24 cellular contexts compared by ENCODE assay signal in the genomic region with DNA sequence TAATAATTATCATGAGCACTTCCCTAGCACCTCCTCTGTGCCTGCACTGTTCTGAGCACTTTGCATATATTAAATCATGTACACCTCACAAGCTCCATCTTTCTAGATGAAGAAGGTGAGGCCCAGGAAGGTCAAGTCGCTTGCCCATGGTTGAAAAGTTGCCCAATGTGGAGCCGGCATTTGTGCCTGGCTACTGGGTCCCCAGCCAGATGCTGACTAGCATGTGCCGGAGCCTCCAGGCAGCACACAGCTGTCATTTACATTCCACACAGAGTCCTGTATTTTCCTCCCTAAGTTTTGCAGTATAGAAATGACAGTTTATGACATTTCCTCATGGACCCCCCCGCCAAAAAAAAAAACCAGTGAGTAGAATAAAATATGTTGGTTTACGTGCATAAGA.
"Had no signal": no experiment of that assay in that cellular context is flagged by ENCODE, and none has a peak within 500 bp of the region (broad histone marks: within the 10 kb centered on the region; RNA-seq: fewer than 3 reads in every experiment).

No MANE protein-coding gene starts in this region.

- H3K36me3 ChIP-seq: WERI-Rb-1 had no signal

- H3K4me3 Mint-ChIP-seq: activated CD4-positive, alpha-beta T cell treated with anti-CD3 and anti-CD28 coated beads, Interleukin-2, amount 10 ng/mL, durations not matched to agents 7 days and 5 days; activated CD8-positive, alpha-beta memory T cell treated with anti-CD3 and anti-CD28 coated beads, Interleukin-2, amount 10 ng/mL, durations not matched to agents 7 days and 5 days; activated CD8-positive, alpha-beta T cell treated with anti-CD3 and anti-CD28 coated beads for 36 hours; central memory CD8-positive, alpha-beta T cell; effector memory CD8-positive, alpha-beta T cell; natural killer cell treated with Interleukin-12 subunit alpha and Interleukin-12 subunit beta and Interleukin-15 and Interleukin-18, amount 100 ng/mL, for 72 hours; stimulated activated naive B cell treated with anti-CD40 and anti-IgM and Interleukin-4, amounts not matched to agents 10 μg/mL and 1 μg/mL and 100 μg/mL, for 72 hours; T-cell; T-helper 2 cell treated with Interferon-gamma antibody and Interleukin-4, amounts not matched to agents 5 μg/mL and 100 μg/mL, for 36 hours had no signal

- H3K27ac Mint-ChIP-seq: activated CD4-positive, alpha-beta T cell treated with anti-CD3 and anti-CD28 coated beads, Interleukin-2, amount 10 ng/mL, durations not matched to agents 7 days and 5 days; activated CD8-positive, alpha-beta memory T cell treated with anti-CD3 and anti-CD28 coated beads, Interleukin-2, amount 10 ng/mL, durations not matched to agents 7 days and 5 days; activated CD8-positive, alpha-beta T cell treated with anti-CD3 and anti-CD28 coated beads for 36 hours; activated naive CD4-positive, alpha-beta T cell treated with anti-CD3 and anti-CD28 coated beads, Interleukin-2, amount 50 U/mL, for 72 hours; effector memory CD8-positive, alpha-beta T cell; natural killer cell treated with Interleukin-12 subunit alpha and Interleukin-12 subunit beta and Interleukin-15 and Interleukin-18, amount 100 ng/mL, for 72 hours; T-cell had no signal

- H3K9me3 ChIP-seq: ascending aorta, right lobe of liver, vagina had no signal

- DNase-seq: activated CD4-positive, alpha-beta T cell treated with anti-CD3 and anti-CD28 coated beads, Interleukin-2, amount 10 ng/mL, durations not matched to agents 7 days and 5 days; activated CD4-positive, CD25-positive, alpha-beta regulatory T cell treated with anti-CD3 and anti-CD28 coated beads, Interleukin-2, amount 50 U/mL, for 72 hours; activated CD8-positive, alpha-beta memory T cell treated with anti-CD3 and anti-CD28 coated beads, Interleukin-2, amount 10 ng/mL, durations not matched to agents 7 days and 5 days; activated CD8-positive, alpha-beta T cell treated with anti-CD3 and anti-CD28 coated beads for 36 hours; activated gamma-delta T cell treated with Interleukin-2 at 50 U/mL for 16 hours; activated T-cell treated with anti-CD3 and anti-CD28 coated beads for 4 hours; dorsolateral prefrontal cortex; effector memory CD8-positive, alpha-beta T cell; kidney; right lobe of liver; small intestine; stimulated activated CD4-positive, alpha-beta T cell treated with anti-CD3 and anti-CD28 coated beads, Interleukin-2, amount 100 ng/mL, for 24 hours; stimulated activated naive B cell treated with anti-CD40 and anti-IgM and Interleukin-4, amounts not matched to agents 10 μg/mL and 1 μg/mL and 100 μg/mL, for 72 hours; T-cell; trophoblast cell; WERI-Rb-1 had no signal

- H3K9me3 Mint-ChIP-seq: activated CD4-positive, alpha-beta T cell treated with anti-CD3 and anti-CD28 coated beads, Interleukin-2, amount 10 ng/mL, durations not matched to agents 7 days and 5 days; activated CD8-positive, alpha-beta T cell treated with anti-CD3 and anti-CD28 coated beads for 36 hours; activated naive CD4-positive, alpha-beta T cell treated with anti-CD3 and anti-CD28 coated beads, Interleukin-2, amount 50 U/mL, for 72 hours; central memory CD8-positive, alpha-beta T cell; effector memory CD8-positive, alpha-beta T cell; natural killer cell treated with Interleukin-12 subunit alpha and Interleukin-12 subunit beta and Interleukin-15 and Interleukin-18, amount 100 ng/mL, for 72 hours; T-cell; T-helper 2 cell treated with Interferon-gamma antibody and Interleukin-4, amounts not matched to agents 5 μg/mL and 100 μg/mL, for 36 hours had no signal

- H3K4me3 ChIP-seq: ascending aorta, dorsolateral prefrontal cortex, lung, right lobe of liver, vagina had no signal

- H3K27me3 Mint-ChIP-seq: activated CD4-positive, alpha-beta T cell treated with anti-CD3 and anti-CD28 coated beads, Interleukin-2, amount 10 ng/mL, durations not matched to agents 7 days and 5 days; activated CD8-positive, alpha-beta memory T cell treated with anti-CD3 and anti-CD28 coated beads, Interleukin-2, amount 10 ng/mL, durations not matched to agents 7 days and 5 days; activated CD8-positive, alpha-beta T cell treated with anti-CD3 and anti-CD28 coated beads for 36 hours; central memory CD8-positive, alpha-beta T cell; stimulated activated naive B cell treated with anti-CD40 and anti-IgM and Interleukin-4, amounts not matched to agents 10 μg/mL and 1 μg/mL and 100 μg/mL, for 72 hours had no signal

- ATAC-seq: activated CD8-positive, alpha-beta memory T cell treated with anti-CD3 and anti-CD28 coated beads, Interleukin-2, amount 10 ng/mL, durations not matched to agents 7 days and 5 days; activated CD8-positive, alpha-beta T cell treated with anti-CD3 and anti-CD28 coated beads for 36 hours; effector memory CD8-positive, alpha-beta T cell; natural killer cell treated with Interleukin-12 subunit alpha and Interleukin-12 subunit beta and Interleukin-15 and Interleukin-18, amount 100 ng/mL, for 72 hours; right lobe of liver; stimulated activated naive B cell treated with anti-CD40 and anti-IgM and Interleukin-4, amounts not matched to agents 10 μg/mL and 1 μg/mL and 100 μg/mL, for 72 hours; T-cell had no signal

- H3K27me3 ChIP-seq: ascending aorta, dorsolateral prefrontal cortex, right lobe of liver, vagina had no signal

- H3K27ac ChIP-seq: dorsolateral prefrontal cortex, parathyroid adenoma, right lobe of liver, vagina, WERI-Rb-1 had no signal

- H3K36me3 Mint-ChIP-seq: activated CD8-positive, alpha-beta memory T cell treated with anti-CD3 and anti-CD28 coated beads, Interleukin-2, amount 10 ng/mL, durations not matched to agents 7 days and 5 days; activated naive CD4-positive, alpha-beta T cell treated with anti-CD3 and anti-CD28 coated beads, Interleukin-2, amount 50 U/mL, for 72 hours; T-cell had no signal
